Comparison of ENCODE assay signal across 11 cellular contexts in genomic region chr10:26439436-26440090, GRCh38. TPM values are rescaled to one million over a fixed set of nuclear protein-coding genes. Genes with fewer than 3 reads are reported as not detected.
A peak's percentile ranks its signal among the peaks of the same experiment; 100 is the strongest.
DNase-seq lines count a peak whose midpoint lies in the region; ATAC-seq and TF ChIP-seq lines count a peak whose summit lies in the region.
"Had no signal": no experiment of that assay in that cellular context is flagged by ENCODE, and none has a peak within 500 bp of the region (broad histone marks: within the 10 kb centered on the region; RNA-seq: fewer than 3 reads in every experiment).

No MANE protein-coding gene starts in this region.

- H2BK12ac ChIP-seq in neuronal stem cell (ENCODE audit: low read length) = no peak overlapping the region

- no peaks in the 10 kb centered on the region for H3K79me1 ChIP-seq in neuronal stem cell (ENCODE audit: low read depth, low read length)

- peak overlapping the region; percentile 97 for H3K4me2 ChIP-seq in SU-DHL-6 (ENCODE audit: low read depth, low read length, poor library complexity, severe bottlenecking)
- H3K4me2 ChIP-seq in neuronal stem cell (ENCODE audit: insufficient read depth, low read length, poor library complexity, severe bottlenecking) = no peak overlapping the region

- peaks cover 11% of the 10 kb centered on the region for H3K27me3 Mint-ChIP-seq in glutamatergic neuron (ENCODE audit: unreplicated experiment)

- no peak overlapping the region for H2BK15ac ChIP-seq in neuronal stem cell (ENCODE audit: low read length)

- H3K4me1 ChIP-seq in urinary bladder (ENCODE audit: insufficient read depth) (no peaks in the 10 kb centered on the region), neuronal stem cell (ENCODE audit: control insufficient read depth in 2 of 2, insufficient read depth in 1 of 2, low read depth in 1 of 2, low read length in 2 of 2) (peaks cover 0 to 2% of the 10 kb centered on the region in 2 donors)
- H3K4me1 ChIP-seq: parathyroid adenoma had no signal

- no peak overlapping the region for H4K8ac ChIP-seq in neuronal stem cell (ENCODE audit: low read depth, low read length)

- peak; percentile 19 for DNase-seq in stimulated activated CD4-positive, alpha-beta T cell treated with anti-CD3 and anti-CD28 coated beads, Interleukin-15, amount 100 ng/mL, for 24 hours
- DNase-seq in stimulated activated CD4-positive, alpha-beta T cell treated with anti-CD3 and anti-CD28 coated beads, Interleukin-2, amount 100 ng/mL, for 24 hours = no peak
- no peak for DNase-seq in glutamatergic neuron
- no peak for DNase-seq in neuronal stem cell (ENCODE audit: low spot score)
- DNase-seq: DMS153, NCI-H2081 had no signal

- H3K9me3 ChIP-seq in SU-DHL-6 (ENCODE audit: insufficient read depth, low read length) (no peaks in the 10 kb centered on the region), neuronal stem cell (replicated peaks in 1 of 2; ENCODE audit: control insufficient read depth in 2 of 2, insufficient read depth in 1 of 2, low read depth in 1 of 2, low read length in 2 of 2) (no peaks in the 10 kb centered on the region)

- ATAC-seq in GM21526 (IDR thresholded peaks at IDR 0.05; ENCODE audit: low FRiP score, unreplicated experiment) (no peak), HG02973 (IDR thresholded peaks at IDR 0.05; ENCODE audit: unreplicated experiment) (no peak)

- H3K4me3 Mint-ChIP-seq in glutamatergic neuron (ENCODE audit: unreplicated experiment) = peak overlapping the region; percentile 80

- H3K27ac Mint-ChIP-seq in glutamatergic neuron (ENCODE audit: unreplicated experiment) = no peak overlapping the region

- no peak overlapping the region for H2AK5ac ChIP-seq in neuronal stem cell (ENCODE audit: low read depth, low read length)

- H3F3A ChIP-seq in SU-DHL-6 (ENCODE audit: insufficient read depth) = peaks cover 39% of the 10 kb centered on the region

- no peak overlapping the region for H4K91ac ChIP-seq in neuronal stem cell (ENCODE audit: low read depth, low read length, poor library complexity)

- H3K9ac ChIP-seq in SU-DHL-6 (ENCODE audit: low read length) (peak overlapping the region; percentile 94), neuronal stem cell (ENCODE audit: low read depth, low read length, poor library complexity) (no peak overlapping the region)
- H3K9ac ChIP-seq: parathyroid adenoma had no signal

- no peak overlapping the region for H3K14ac ChIP-seq in neuronal stem cell (ENCODE audit: low read length)

- H3K4ac ChIP-seq in neuronal stem cell (ENCODE audit: low read length) = no peak overlapping the region

- WGBS in urinary bladder = 71% methylated on average over 13 of the region's 13 CpGs
- WGBS in neuronal stem cell (ENCODE audit: extremely low coverage in 2 of 2, insufficient read length in 2 of 2, insufficient replicate concordance in 1 of 2), 2 donors = no CpG with 5 or more reads among the region's 13 CpGs

- no peak overlapping the region for H3K18ac ChIP-seq in neuronal stem cell (ENCODE audit: low read length)

- H2AFZ ChIP-seq in SU-DHL-6 (ENCODE audit: low read depth, low read length, severe bottlenecking) (no peak overlapping the region), neuronal stem cell (ENCODE audit: low read length) (no peak overlapping the region)
- H2AFZ ChIP-seq: parathyroid adenoma had no signal

- peaks cover 2% of the 10 kb centered on the region for H3K9me3 Mint-ChIP-seq in glutamatergic neuron (ENCODE audit: unreplicated experiment)

- no peaks in the 10 kb centered on the region for H3K9me2 ChIP-seq in SU-DHL-6 (replicated peaks; ENCODE audit: insufficient read depth, low read length)

- no peaks in the 10 kb centered on the region for H3K4me1 Mint-ChIP-seq in glutamatergic neuron (ENCODE audit: low read depth, unreplicated experiment)

- H3K36me3 ChIP-seq in SU-DHL-6 (ENCODE audit: low read length) = 0 out of 2 replicates have a peak, but pooled peaks cover 5% of the 10 kb centered on the region
- no peaks in the 10 kb centered on the region for H3K36me3 ChIP-seq in urinary bladder (ENCODE audit: insufficient read depth)
- H3K36me3 ChIP-seq in neuronal stem cell (replicated peaks in 1 of 2; ENCODE audit: control insufficient read depth in 2 of 2, insufficient read depth in 2 of 2, low read length in 2 of 2) = no peaks in the 10 kb centered on the region

- peak overlapping the region; percentile 68 for H3K4me3 ChIP-seq in SU-DHL-6 (ENCODE audit: insufficient read depth, low read length, poor library complexity, severe bottlenecking)
- peak overlapping the region; percentile 50 for H3K4me3 ChIP-seq in urinary bladder (ENCODE audit: low read depth, low read length)
- no peak overlapping the region for H3K4me3 ChIP-seq in neuronal stem cell (ENCODE audit: low read length in 2 of 2)

- H3K23ac ChIP-seq in neuronal stem cell (ENCODE audit: low read depth, low read length, poor library complexity) = no peak overlapping the region

- H2BK120ac ChIP-seq in neuronal stem cell (ENCODE audit: low read depth, low read length) = no peak overlapping the region

- peak overlapping the region; percentile 99 for H3K27ac ChIP-seq in SU-DHL-6 (ENCODE audit: low read depth, low read length)
- H3K27ac ChIP-seq in urinary bladder (ENCODE audit: low read depth) = peak overlapping the region; percentile 52
- no peak overlapping the region for H3K27ac ChIP-seq in neuronal stem cell (replicated peaks; ENCODE audit: low read length)
- H3K27ac ChIP-seq: parathyroid adenoma had no signal

- no peak overlapping the region for H2BK5ac ChIP-seq in neuronal stem cell (ENCODE audit: low read length)

- peaks cover 71% of the 10 kb centered on the region for H3K79me2 ChIP-seq in SU-DHL-6 (ENCODE audit: insufficient read depth, low read length)
- H3K79me2 ChIP-seq: parathyroid adenoma had no signal

- H3K36me3 Mint-ChIP-seq in glutamatergic neuron (ENCODE audit: unreplicated experiment) = no peaks in the 10 kb centered on the region

- H3K27me3 ChIP-seq in SU-DHL-6 (ENCODE audit: low read length) (no peaks in the 10 kb centered on the region), neuronal stem cell (ENCODE audit: control insufficient read depth in 3 of 3, insufficient read depth in 3 of 3, low read depth in 1 of 3, low read length in 3 of 3) (peaks cover 5 to 36% (median 22%) of the 10 kb centered on the region in 3 experiments)

- TF ChIP-seq CTCF in SU-DHL-6 (IDR thresholded peaks at IDR 0.05; ENCODE audit: insufficient read depth, low read length, poor library complexity, severe bottlenecking) = no peak
- TF ChIP-seq CTCF in glutamatergic neuron (IDR thresholded peaks at IDR 0.05; ENCODE audit: partially characterized antibody, unreplicated experiment) = no peak

- no peaks in the 10 kb centered on the region for H4K20me1 ChIP-seq in SU-DHL-6 (ENCODE audit: low read depth, low read length)

RNA-seq across cellular contexts. Expression of gene APBB1IP, which starts 1.4 kb away (rescaled TPM):
- total RNA-seq in glutamatergic neuron (ENCODE audit: unreplicated experiment) (not detected), urinary bladder (4.1 TPM)
- 5.5 TPM for polyA plus RNA-seq in urinary bladder
- polyA plus RNA-seq in neuronal stem cell (2013, experiment 1 of 2) = not detected
- polyA plus RNA-seq in neuronal stem cell (2013, experiment 2 of 2) = 0.01 TPM

Comparison
In these comparisons a context has a peak if more than half of its experiments do, and no peak if none do; other contexts are left out.
1. H3K4me3 ChIP-seq: peak in SU-DHL-6 (single experiment) and urinary bladder (single experiment); none in neuronal stem cell (0 of 2).